In genomic region chr6:30615958-30616810, GRCh38 we compare ENCODE assay signal across 6 cellular contexts. TPM values are rescaled to one million over a fixed set of nuclear protein-coding genes. Genes with fewer than 3 reads are reported as not detected.
DNase-seq lines count a peak whose midpoint lies in the region; ATAC-seq and TF ChIP-seq lines count a peak whose summit lies in the region.

No MANE protein-coding gene starts in this region.

- H3K36me3 ChIP-seq in body of pancreas (replicated peaks in 1 of 2; ENCODE audit: insufficient read depth in 1 of 2, low read depth in 2 of 2) (peaks cover 0 to 4% of the 10 kb centered on the region in 2 donors), mucosa of rectum (ENCODE audit: control insufficient read depth in 2 of 2, insufficient read depth in 2 of 2, low read length in 2 of 2) (peaks cover 18% of the 10 kb centered on the region in 2 donors)

- peak; percentile 45 for DNase-seq in EL
- DNase-seq in NCI-H345 treated with DMSO at 0.1 percent for 48 hours (lab: John Stamatoyannopoulos, UW; ENCODE audit: unreplicated experiment), result peak; percentile 30
- peak in 2 of 4 donors; percentile 41 for DNase-seq in body of pancreas
- no peak for DNase-seq in GM03348 (ENCODE audit: low spot score)

- peak overlapping the region; percentile 95 to 100 for H3K9ac ChIP-seq in mucosa of rectum (ENCODE audit: low read depth in 1 of 2, low read length in 2 of 2)

- TF ChIP-seq CTCF in body of pancreas (IDR thresholded peaks at IDR 0.05), result no peak

- H3K27ac ChIP-seq in body of pancreas (peak overlapping the region; percentile 95 to 97 (median 96)), mucosa of rectum (ENCODE audit: low read depth in 2 of 2, low read length in 2 of 2) (peak overlapping the region; percentile 98)

- H3K9me3 ChIP-seq in body of pancreas, result no peaks in the 10 kb centered on the region
- no peaks in the 10 kb centered on the region for H3K9me3 ChIP-seq in mucosa of rectum (ENCODE audit: control insufficient read depth in 2 of 2, low read length in 2 of 2)

- no peaks in the 10 kb centered on the region for H3K27me3 ChIP-seq in body of pancreas
- no peaks in the 10 kb centered on the region for H3K27me3 ChIP-seq in mucosa of rectum (ENCODE audit: control insufficient read depth in 2 of 2, insufficient read depth in 2 of 2, low read length in 2 of 2)

- ATAC-seq in body of pancreas, result no peak
- no peak for ATAC-seq in GM19455 (IDR thresholded peaks at IDR 0.05; ENCODE audit: unreplicated experiment)

- intact Hi-C loops in body of pancreas (cut with DNase I), result no loop called here

- WGBS in body of pancreas, 2 donors, result 0% methylated on average over 10 of the region's 10 CpGs

- TF ChIP-seq POLR2A in body of pancreas (IDR thresholded peaks at IDR 0.05), result peak in 2 of 3 donors; percentile 36 to 81

- H3K4me3 ChIP-seq in body of pancreas, result peak overlapping the region; percentile 63 to 73
- peak overlapping the region; percentile 98 to 99 for H3K4me3 ChIP-seq in mucosa of rectum (ENCODE audit: low read length in 2 of 2)

- peaks cover 44% of the 10 kb centered on the region for H3K4me1 ChIP-seq in body of pancreas
- H3K4me1 ChIP-seq in mucosa of rectum (ENCODE audit: control insufficient read depth in 2 of 2, insufficient read depth in 2 of 2, low read length in 2 of 2), result peaks cover 10 to 25% of the 10 kb centered on the region in 2 donors

RNA-seq across cellular contexts. Expression of gene PPP1R10, which starts 0.9 kb away (rescaled TPM):
- total RNA-seq in body of pancreas, result 10 to 100 TPM; 36.1 to 48.1 TPM

RNA-seq across cellular contexts. Expression of gene MRPS18B, which starts 1.5 kb away (rescaled TPM):
- 10 to 100 TPM; 26.4 to 35.5 TPM for total RNA-seq in body of pancreas

RNA-seq across cellular contexts. Expression of gene ATAT1, which starts 10.5 kb away (rescaled TPM):
- 1 to 10 TPM; 2.0 to 5.4 TPM for total RNA-seq in body of pancreas

RNA-seq across cellular contexts. Expression of gene C6orf136, which starts 30.7 kb away (rescaled TPM):
- total RNA-seq in body of pancreas, result 10 to 100 TPM in 1 of 2 donors, 1 to 10 TPM in 1; 7.3 to 28.3 TPM

RNA-seq across cellular contexts. Expression of gene ABCF1, which starts 44.9 kb away (rescaled TPM):
- 10 to 100 TPM; 27.0 to 37.6 TPM for total RNA-seq in body of pancreas
